In the genomic region with DNA sequence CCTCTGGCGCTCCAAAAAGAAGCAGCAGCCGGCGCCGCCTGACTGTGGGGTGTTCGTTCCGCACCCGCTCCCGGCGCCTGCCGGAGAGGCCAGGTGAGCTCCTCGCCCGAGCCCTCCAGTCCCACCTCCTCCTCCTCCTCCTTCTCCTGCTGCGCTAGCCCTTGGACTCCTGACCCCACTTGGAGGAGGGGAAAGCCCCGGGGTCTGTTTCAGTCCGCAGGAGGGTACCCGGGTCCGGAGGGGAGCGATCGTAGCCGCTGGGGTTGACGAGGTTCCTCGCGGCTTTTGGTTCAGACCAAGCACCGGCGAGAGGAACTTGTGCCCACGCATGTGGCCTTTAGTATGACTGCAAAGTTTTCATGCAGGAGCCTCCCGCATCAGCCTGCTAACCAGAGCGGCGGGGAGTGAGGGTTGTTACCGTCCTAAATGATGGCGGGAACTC, we compare ENCODE assay signal across 9 cellular contexts. TPM values are rescaled to one million over a fixed set of nuclear protein-coding genes. Genes with fewer than 3 reads are reported as not detected.
A peak's percentile ranks its signal among the peaks of the same experiment; 100 is the strongest.
DNase-seq lines count a peak whose midpoint lies in the region; ATAC-seq, FAIRE-seq and TF ChIP-seq lines count a peak whose summit lies in the region.
"Had no signal": no experiment of that assay in that cellular context is flagged by ENCODE, and none has a peak within 500 bp of the region (broad histone marks: within the 10 kb centered on the region; RNA-seq: fewer than 3 reads in every experiment).

No MANE protein-coding gene starts in this region.

- no peaks in the 10 kb centered on the region for H3K36me3 Mint-ChIP-seq in activated naive CD4-positive, alpha-beta T cell treated with anti-CD3 and anti-CD28 coated beads for 36 hours (ENCODE audit: low read depth)

- peaks cover 35% of the 10 kb centered on the region for H3K27me3 Mint-ChIP-seq in activated naive CD4-positive, alpha-beta T cell treated with anti-CD3 and anti-CD28 coated beads for 36 hours (ENCODE audit: low read depth)

- H3K27ac ChIP-seq in A549 (peak overlapping the region; percentile 26 to 43; a peak in 2 of 6 replicates), iPS DF 6.9 (ENCODE audit: low read length) (no peak overlapping the region), spleen (no peak overlapping the region)

- H3K4me3 Mint-ChIP-seq in activated naive CD4-positive, alpha-beta T cell treated with anti-CD3 and anti-CD28 coated beads for 36 hours, result peak overlapping the region; percentile 71

- H3K36me3 ChIP-seq in iPS DF 6.9 (ENCODE audit: control insufficient read depth, insufficient read depth, low read length) (no peaks in the 10 kb centered on the region), spleen (no peaks in the 10 kb centered on the region)

- H3K4me2 ChIP-seq in A549, result peak overlapping the region; percentile 89

- H3K27me3 ChIP-seq in iPS DF 6.9 (ENCODE audit: control insufficient read depth, insufficient read depth, low read length) (no peaks in the 10 kb centered on the region), spleen (replicated peaks in 1 of 7) (peaks cover 0 to 65% (median 46%) of the 10 kb centered on the region in 7 donors)

- DNase-seq in A549 (ENCODE audit: low read depth in 1 of 2, low spot score in 1 of 2) (no peak), NCI-H1105 (lab: John Stamatoyannopoulos, UW) (peak; percentile 46), iPS DF 6.9 (ENCODE audit: low read depth, low spot score) (peak; percentile 7), spleen (peak; percentile 83), GDM1 (lab: John Stamatoyannopoulos, UW) (no peak), cerebellum (ENCODE audit: low spot score) (no peak)
- peak; percentile 43 for DNase-seq in activated naive CD4-positive, alpha-beta T cell treated with anti-CD3 and anti-CD28 coated beads for 36 hours

- H3K4me1 ChIP-seq in A549 (peaks cover 7% of the 10 kb centered on the region; the same call in 2 of the 3 replicates), iPS DF 6.9 (ENCODE audit: control insufficient read depth, insufficient read depth, low read length) (no peaks in the 10 kb centered on the region), spleen (peaks cover 0 to 18% (median 15%) of the 10 kb centered on the region in 6 donors)

- POLR2A ChIA-PET in A549 (lab: Yijun Ruan, JAX), result no interaction called here

- H3K9me3 ChIP-seq in A549, result no peaks in the 10 kb centered on the region
- no peaks in the 10 kb centered on the region for H3K9me3 ChIP-seq in iPS DF 6.9 (ENCODE audit: control insufficient read depth, insufficient read depth, low read length)
- H3K9me3 ChIP-seq in spleen, result no peaks in the 10 kb centered on the region

- H3K4me3 ChIP-seq in A549 (peak overlapping the region; percentile 68), iPS DF 6.9 (ENCODE audit: low read length) (peak overlapping the region; percentile 55), spleen (peak overlapping the region; percentile 27 to 76 (median 48))

- TF ChIP-seq RAD21 in A549 (conservative IDR thresholded peaks at IDR 0.05 in 1 of 2, IDR thresholded peaks at IDR 0.05 in 1 of 2), result no peak

- no peaks in the 10 kb centered on the region for H3K9me3 Mint-ChIP-seq in activated naive CD4-positive, alpha-beta T cell treated with anti-CD3 and anti-CD28 coated beads for 36 hours

- CTCF ChIA-PET in A549 (lab: Yijun Ruan, JAX), result interaction anchor here (0.6 to 2.5 kb wide), 16 partner anchors 10 to 213 kb away, joined by 3 to 15 read pairs (median 4); no protein-coding TSS in a partner anchor
- CTCF ChIA-PET in activated naive CD4-positive, alpha-beta T cell treated with anti-CD3 and anti-CD28 coated beads for 36 hours (lab: Charles Lee), result interaction anchor here (0.6 to 3.4 kb wide), 15 partner anchors 9 to 829 kb away, joined by 3 to 21 read pairs (median 3); no protein-coding TSS in a partner anchor

- ATAC-seq in A549 (peak; percentile 51 to 63; a peak in 4 of 6 replicates), GM19438 (IDR thresholded peaks at IDR 0.05; ENCODE audit: low read depth, unreplicated experiment) (peak; percentile 47)

- no peak for TF ChIP-seq POLR2A in A549 (IDR thresholded peaks at IDR 0.05; ENCODE audit: low read length)
- no peak for TF ChIP-seq POLR2A in spleen (IDR thresholded peaks at IDR 0.05)

- TF ChIP-seq CTCF in A549 (IDR thresholded peaks at IDR 0.05), result no peak
- no peak for TF ChIP-seq CTCF in spleen (IDR thresholded peaks at IDR 0.05 in 8 of 11, conservative IDR thresholded peaks at IDR 0.05 in 3 of 11)

- 11% methylated on average over 15 of the region's 31 CpGs for WGBS in A549 (ENCODE audit: missing lambda C conversion rate)
- WGBS in iPS DF 6.9 (ENCODE audit: insufficient coverage, insufficient read length), result no CpG with 5 or more reads among the region's 31 CpGs
- 2 to 3% (median 2%) methylated on average over 19 to 31 of the region's 31 CpGs for WGBS in spleen, 5 donors

- H3K4me1 Mint-ChIP-seq in activated naive CD4-positive, alpha-beta T cell treated with anti-CD3 and anti-CD28 coated beads for 36 hours (ENCODE audit: low read depth), result peaks cover 9% of the 10 kb centered on the region

- intact Hi-C loops in activated naive CD4-positive, alpha-beta T cell treated with anti-CD3 and anti-CD28 coated beads for 36 hours (cut with micrococcal nuclease), result loop anchor here (1.0 to 10.0 kb wide), 5 partner anchors 22 to 614 kb away; a partner anchor contains a TSS
- intact Hi-C loops in spleen (cut with DNase I; ENCODE audit: low total_unique reads), result no loop called here

- no peak overlapping the region for H3K27ac Mint-ChIP-seq in activated naive CD4-positive, alpha-beta T cell treated with anti-CD3 and anti-CD28 coated beads for 36 hours

- FAIRE-seq in A549 (lab: Jason Lieb, UNC), result no peak
- FAIRE-seq: endometrium had no signal

- TF ChIP-seq EP300 in A549 (IDR thresholded peaks at IDR 0.05), result no peak

TF ChIP-seq in A549, 52 proteins besides CTCF, POLR2A, EP300 and RAD21:
- TF ChIP-seq RNF2 (IDR thresholded peaks at IDR 0.05; ENCODE audit: borderline replicate concordance, low read depth), result peak; percentile 89; the same call in 1 of the 2 replicates
- TF ChIP-seq, protein P1, sequence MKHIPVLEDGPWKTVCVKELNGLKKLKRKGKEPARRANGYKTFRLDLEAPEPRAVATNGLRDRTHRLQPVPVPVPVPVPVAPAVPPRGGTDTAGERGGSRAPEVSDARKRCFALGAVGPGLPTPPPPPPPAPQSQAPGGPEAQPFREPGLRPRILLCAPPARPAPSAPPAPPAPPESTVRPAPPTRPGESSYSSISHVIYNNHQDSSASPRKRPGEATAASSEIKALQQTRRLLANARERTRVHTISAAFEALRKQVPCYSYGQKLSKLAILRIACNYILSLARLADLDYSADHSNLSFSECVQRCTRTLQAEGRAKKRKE (CRISPR knock-in tag; IDR thresholded peaks at IDR 0.05; ENCODE audit: low read depth), result no peak

RNA-seq across cellular contexts. Expression of a gene that starts 0.5 kb away (rescaled TPM):
- polyA plus RNA-seq in A549 (2011; rRNA removed) (0.30 and 0.31 TPM in 2 replicates), A549 (2017; fragmentation: RNase III; extraction: RNeasy Plus Mini Kit Qiagen cat#74134 plus additional on column Dnase treatment) (0.37 to 0.59 TPM (median 0.41 TPM) in 3 replicates), spleen (1 to 10 TPM; 5.6 to 8.1 (median 7.2) TPM)
- 0.03 and 0.04 TPM in 2 replicates for polyA plus RNA-seq in A549 (2012; cell fraction: cytosol; rRNA removed)
- 0.05 and 0.06 TPM in 2 replicates for polyA plus RNA-seq in A549 (2012; cell fraction: nucleus; rRNA removed)
- 0.21 and 0.29 TPM in 2 replicates for polyA minus RNA-seq in A549 (2011; rRNA and poly(A)+ RNA removed)
- 10 to 100 TPM; 12.9 to 13.0 TPM for total RNA-seq in activated naive CD4-positive, alpha-beta T cell treated with anti-CD3 and anti-CD28 coated beads for 36 hours
- total RNA-seq in spleen (10 to 100 TPM; 24.1 to 39.1 (median 29.9) TPM), cerebellum (0.91 TPM)

RNA-seq across cellular contexts. Expression of a gene that starts 35.5 kb away (rescaled TPM):
- 47.8 and 53.5 TPM in 2 replicates for polyA plus RNA-seq in A549 (2011; rRNA removed)
- polyA plus RNA-seq in A549 (2012; cell fraction: cytosol; rRNA removed), result 11.5 and 12.1 TPM in 2 replicates
- 5.0 and 7.6 TPM in 2 replicates for polyA plus RNA-seq in A549 (2012; cell fraction: nucleus; rRNA removed)
- polyA plus RNA-seq in A549 (2017; fragmentation: RNase III; extraction: RNeasy Plus Mini Kit Qiagen cat#74134 plus additional on column Dnase treatment), result 26.6 to 29.3 TPM (median 29.2 TPM) in 3 replicates
- 10.6 and 11.7 TPM in 2 replicates for polyA minus RNA-seq in A549 (2011; rRNA and poly(A)+ RNA removed)
- 10 to 100 TPM; 20.2 to 20.7 TPM for total RNA-seq in activated naive CD4-positive, alpha-beta T cell treated with anti-CD3 and anti-CD28 coated beads for 36 hours
- total RNA-seq in spleen, result 10 to 100 TPM; 25.2 to 41.6 (median 34.5) TPM
- polyA plus RNA-seq in spleen, result 10 to 100 TPM; 12.1 to 17.1 (median 14.2) TPM
- 45.8 TPM for total RNA-seq in cerebellum

Comparison
In these comparisons a context has a peak if more than half of its experiments do, and no peak if none do; other contexts are left out.
1. DNase-seq: peak in NCI-H1105 (single experiment), activated naive CD4-positive, alpha-beta T cell treated with anti-CD3 and anti-CD28 coated beads for 36 hours (single experiment), iPS DF 6.9 (single experiment) and spleen (single experiment); none in A549 (0 of 2), GDM1 (single experiment) and cerebellum (single experiment).
2. H3K27ac ChIP-seq: peak in A549 (2 of 2); none in iPS DF 6.9 (single experiment) and spleen (0 of 8).
3. Peak in every context shown above with its lines, with median percentiles within 50 percentile points of each other: H3K4me3 ChIP-seq.